In genomic region chr5:65482280-65482726, GRCh38 we compare ENCODE assay signal across 9 cellular contexts. TPM values are rescaled to one million over a fixed set of nuclear protein-coding genes. Genes with fewer than 3 reads are reported as not detected.
A peak's percentile ranks its signal among the peaks of the same experiment; 100 is the strongest.
DNase-seq lines count a peak whose midpoint lies in the region; ATAC-seq and TF ChIP-seq lines count a peak whose summit lies in the region.
"Had no signal": no experiment of that assay in that cellular context is flagged by ENCODE, and none has a peak within 500 bp of the region (broad histone marks: within the 10 kb centered on the region; RNA-seq: fewer than 3 reads in every experiment).

No MANE protein-coding gene starts in this region.

- intact Hi-C loops in activated naive CD4-positive, alpha-beta T cell treated with anti-CD3 and anti-CD28 coated beads for 36 hours (cut with micrococcal nuclease), result loop anchor here (1.0 to 5.0 kb wide), 9 partner anchors 81 to 1254 kb away; partner anchors contain the start of genes CENPK, CWC27, PPWD1 and SHLD3

- TF ChIP-seq CTCF in choroid plexus epithelial cell (conservative IDR thresholded peaks at IDR 0.05; ENCODE audit: low read depth, low read length), result no peak
- no peak for TF ChIP-seq CTCF in type B pancreatic cell (conservative IDR thresholded peaks at IDR 0.05)

- ATAC-seq in GM18517 (IDR thresholded peaks at IDR 0.05; ENCODE audit: unreplicated experiment), result no peak

- peaks cover 6% of the 10 kb centered on the region for H3K4me1 Mint-ChIP-seq in activated naive CD4-positive, alpha-beta T cell treated with anti-CD3 and anti-CD28 coated beads for 36 hours (ENCODE audit: low read depth)
- peaks cover 17% of the 10 kb centered on the region for H3K4me1 Mint-ChIP-seq in type B pancreatic cell (ENCODE audit: unreplicated experiment)

- no peaks in the 10 kb centered on the region for H3K9me3 Mint-ChIP-seq in activated naive CD4-positive, alpha-beta T cell treated with anti-CD3 and anti-CD28 coated beads for 36 hours
- no peaks in the 10 kb centered on the region for H3K9me3 Mint-ChIP-seq in type B pancreatic cell
- H3K9me3 Mint-ChIP-seq: nephron had no signal

- CTCF ChIA-PET in activated naive CD4-positive, alpha-beta T cell treated with anti-CD3 and anti-CD28 coated beads for 36 hours (lab: Charles Lee), result interaction anchor here (0.6 to 3.5 kb wide), 15 partner anchors 10 to 698 kb away, joined by 3 to 36 read pairs (median 4); no protein-coding TSS in a partner anchor

- H3K27me3 Mint-ChIP-seq in activated naive CD4-positive, alpha-beta T cell treated with anti-CD3 and anti-CD28 coated beads for 36 hours (ENCODE audit: low read depth), result no peaks in the 10 kb centered on the region
- no peaks in the 10 kb centered on the region for H3K27me3 Mint-ChIP-seq in type B pancreatic cell

- peak overlapping the region; percentile 38 for H3K27ac Mint-ChIP-seq in activated naive CD4-positive, alpha-beta T cell treated with anti-CD3 and anti-CD28 coated beads for 36 hours
- peak overlapping the region; percentile 84 for H3K27ac Mint-ChIP-seq in type B pancreatic cell

- H3K4me3 ChIP-seq in choroid plexus epithelial cell (ENCODE audit: low read depth, low read length), result peak overlapping the region; percentile 64

- no peaks in the 10 kb centered on the region for H3K36me3 Mint-ChIP-seq in activated naive CD4-positive, alpha-beta T cell treated with anti-CD3 and anti-CD28 coated beads for 36 hours (ENCODE audit: low read depth)
- no peaks in the 10 kb centered on the region for H3K36me3 Mint-ChIP-seq in type B pancreatic cell

- no peak for DNase-seq in activated naive CD4-positive, alpha-beta T cell treated with anti-CD3 and anti-CD28 coated beads for 36 hours
- no peak for DNase-seq in activated naive CD4-positive, alpha-beta T cell treated with anti-CD3 and anti-CD28 coated beads, Interleukin-2, amount 50 U/mL, for 16 hours
- DNase-seq in NCI-H774 (lab: John Stamatoyannopoulos, UW) (peak; percentile 34), choroid plexus epithelial cell (ENCODE audit: low read depth) (peak; percentile 71), medulla oblongata (ENCODE audit: extremely low spot score) (peak; percentile 63), type B pancreatic cell (ENCODE audit: extremely low spot score, unreplicated experiment) (no peak), D341Med (ENCODE audit: low spot score) (no peak)

- H3K4me3 Mint-ChIP-seq in activated naive CD4-positive, alpha-beta T cell treated with anti-CD3 and anti-CD28 coated beads for 36 hours, result no peak overlapping the region
- H3K4me3 Mint-ChIP-seq in type B pancreatic cell, result no peak overlapping the region
- H3K4me3 Mint-ChIP-seq: nephron had no signal

RNA-seq across cellular contexts. Expression of gene ADAMTS6, which starts 0.6 kb away (rescaled TPM):
- total RNA-seq in activated naive CD4-positive, alpha-beta T cell treated with anti-CD3 and anti-CD28 coated beads for 36 hours, result under 1 TPM; 0.86 to 0.93 TPM
- total RNA-seq in type B pancreatic cell (ENCODE audit: low replicate concordance), result 3.0 and 4.2 TPM in 2 replicates

Comparison
In these comparisons a context has a peak if more than half of its experiments do, and no peak if none do; other contexts are left out.
1. DNase-seq: peak in NCI-H774 (single experiment), choroid plexus epithelial cell (single experiment) and medulla oblongata (single experiment); none in activated naive CD4-positive, alpha-beta T cell treated with anti-CD3 and anti-CD28 coated beads for 36 hours (single experiment), activated naive CD4-positive, alpha-beta T cell treated with anti-CD3 and anti-CD28 coated beads, Interleukin-2, amount 50 U/mL, for 16 hours (single experiment), type B pancreatic cell (single experiment) and D341Med (single experiment).